ENCODE assay signal across 8 cellular contexts in the genomic region with DNA sequence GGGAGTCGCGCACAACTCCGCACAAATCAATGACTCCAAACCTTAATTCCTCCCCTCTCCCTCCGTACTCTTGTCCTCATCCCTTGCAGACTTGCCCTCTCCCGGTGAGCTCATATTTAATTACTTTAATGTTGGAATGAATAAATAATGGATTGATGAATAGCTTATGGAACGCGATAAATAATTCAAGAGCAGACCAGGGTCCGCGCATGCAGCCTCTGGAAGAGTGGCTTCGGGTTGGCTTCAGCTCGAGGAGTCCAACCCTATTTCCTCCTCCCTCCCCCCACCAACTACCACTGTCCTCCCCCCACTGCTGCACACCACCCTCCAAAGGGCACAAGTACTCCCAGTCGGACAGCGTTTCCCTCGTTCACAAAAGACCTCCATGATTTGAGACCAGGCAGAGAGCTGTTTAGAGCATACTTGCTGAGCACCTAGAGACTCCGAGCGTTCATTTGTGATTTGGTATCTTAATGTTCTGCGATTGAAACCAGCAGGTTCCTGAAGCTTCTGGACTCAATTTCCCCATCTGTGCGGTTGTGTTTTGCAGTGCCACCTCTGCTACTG. TPM values are rescaled to one million over a fixed set of nuclear protein-coding genes. Genes with fewer than 3 reads are reported as not detected.
DNase-seq lines count a peak whose midpoint lies in the region; ATAC-seq and TF ChIP-seq lines count a peak whose summit lies in the region.

No MANE protein-coding gene starts in this region.

- POLR2A ChIA-PET in naive thymus-derived CD4-positive, alpha-beta T cell (lab: Charles Lee): no interaction called here

- peak overlapping the region; percentile 66 for H3K4me3 ChIP-seq in astrocyte of the spinal cord (ENCODE audit: low read depth, low read length)
- H3K4me3 ChIP-seq in naive thymus-derived CD4-positive, alpha-beta T cell (ENCODE audit: low read length): no peak overlapping the region

- TF ChIP-seq CTCF in astrocyte of the spinal cord (IDR thresholded peaks at IDR 0.05; ENCODE audit: low read depth, low read length): no peak

- H3K27ac ChIP-seq in naive thymus-derived CD4-positive, alpha-beta T cell (ENCODE audit: low read depth, low read length): no peak overlapping the region

- DNase-seq in DMS153 (lab: John Stamatoyannopoulos, UW) (peak; percentile 79), NCI-H1092 (lab: John Stamatoyannopoulos, UW) (peak; percentile 51), astrocyte of the spinal cord (ENCODE audit: low read depth, low spot score) (peak; percentile 52), cortex of kidney (lab: John Stamatoyannopoulos, UW) (no peak), CD1c-positive myeloid dendritic cell (ENCODE audit: extremely low spot score) (no peak)
- no peak for DNase-seq in naive thymus-derived CD4-positive, alpha-beta T cell

- peak overlapping the region in 9 of 10 donors; percentile 32 to 79 (median 68) for H3K4me3 Mint-ChIP-seq in naive thymus-derived CD4-positive, alpha-beta T cell

- no peaks in the 10 kb centered on the region for H3K36me3 ChIP-seq in naive thymus-derived CD4-positive, alpha-beta T cell (ENCODE audit: control insufficient read depth in 2 of 3, insufficient read depth in 3 of 3, low read length in 3 of 3)

- intact Hi-C loops in naive thymus-derived CD4-positive, alpha-beta T cell (cut with micrococcal nuclease): loop anchor here (5.0 to 10.0 kb wide), 2 partner anchors 72 to 375 kb away; partner anchors contain the start of gene SIX4 (in 1 of the 2)

- peaks cover 8 to 17% of the 10 kb centered on the region in 2 donors for H3K4me1 ChIP-seq in naive thymus-derived CD4-positive, alpha-beta T cell (ENCODE audit: control insufficient read depth in 2 of 2, insufficient read depth in 2 of 2, low read length in 2 of 2)

- CTCF ChIA-PET in naive thymus-derived CD4-positive, alpha-beta T cell (lab: Charles Lee): no interaction called here

- peaks cover 81 to 94% (median 85%) of the 10 kb centered on the region in 5 donors for H3K27me3 Mint-ChIP-seq in naive thymus-derived CD4-positive, alpha-beta T cell

- in situ Hi-C loops in astrocyte of the spinal cord (cut with HindIII; ENCODE audit: low sequenced_read_pairs): loop anchor here (25.0 kb wide), 1 partner anchor 387 kb away; no protein-coding TSS in a partner anchor

- peaks cover 0 to 6% (median 4%) of the 10 kb centered on the region in 5 donors for H3K36me3 Mint-ChIP-seq in naive thymus-derived CD4-positive, alpha-beta T cell

- H3K27ac Mint-ChIP-seq in naive thymus-derived CD4-positive, alpha-beta T cell: peak overlapping the region in 1 of 9 donors; percentile 76

- H3K4me1 Mint-ChIP-seq in naive thymus-derived CD4-positive, alpha-beta T cell: peaks cover 26 to 73% (median 59%) of the 10 kb centered on the region in 7 donors

- H3K9me3 Mint-ChIP-seq in naive thymus-derived CD4-positive, alpha-beta T cell: peaks cover 0 to 7% (median 0%) of the 10 kb centered on the region in 11 donors

- peaks cover 10 to 53% of the 10 kb centered on the region in 2 donors for H3K27me3 ChIP-seq in naive thymus-derived CD4-positive, alpha-beta T cell (ENCODE audit: control insufficient read depth in 2 of 2, insufficient read depth in 2 of 2, low read length in 2 of 2)

- ATAC-seq in naive thymus-derived CD4-positive, alpha-beta T cell: no peak
- no peak for ATAC-seq in GM19023 (IDR thresholded peaks at IDR 0.05; ENCODE audit: unreplicated experiment)
- no peak for ATAC-seq in GM19397 (IDR thresholded peaks at IDR 0.05; ENCODE audit: unreplicated experiment)

- no peaks in the 10 kb centered on the region for H3K9me3 ChIP-seq in naive thymus-derived CD4-positive, alpha-beta T cell (ENCODE audit: control insufficient read depth in 2 of 3, low read length in 3 of 3)

RNA-seq across cellular contexts. Expression of gene SIX1, which starts 0.6 kb away (rescaled TPM):
- under 1 TPM in 1 of 5 experiments, not detected in 4; 0.70 TPM for total RNA-seq in naive thymus-derived CD4-positive, alpha-beta T cell
- not detected for polyA plus RNA-seq in naive thymus-derived CD4-positive, alpha-beta T cell

Comparison
In these comparisons a context has a peak if more than half of its experiments do, and no peak if none do; other contexts are left out.
1. DNase-seq: peak in DMS153 (single experiment), NCI-H1092 (single experiment) and astrocyte of the spinal cord (single experiment); none in naive thymus-derived CD4-positive, alpha-beta T cell (0 of 9), cortex of kidney (single experiment) and CD1c-positive myeloid dendritic cell (single experiment).